ENCODE assay signal across 25 cellular contexts in the genomic region with DNA sequence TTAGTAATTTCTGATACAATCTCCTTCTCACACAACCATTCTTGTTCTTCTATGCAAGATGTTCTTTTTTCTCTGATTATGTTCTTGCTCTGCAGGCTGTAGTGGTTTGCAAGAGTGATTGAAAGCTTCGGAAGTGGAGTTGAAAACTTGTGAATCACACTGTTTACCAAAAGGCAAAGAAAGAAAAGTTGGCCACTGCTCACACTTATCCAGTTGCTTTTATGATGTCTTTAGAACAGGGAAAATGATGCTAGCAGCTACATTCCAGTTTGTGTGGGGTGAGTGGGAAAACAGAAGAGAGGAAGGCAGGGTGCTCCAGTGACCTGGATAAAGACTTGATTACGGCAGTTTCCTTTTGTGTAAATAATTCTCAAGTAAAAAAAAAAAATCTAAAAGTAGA.
DNase-seq lines count a peak whose midpoint lies in the region; FAIRE-seq and TF ChIP-seq lines count a peak whose summit lies in the region.
"Had no signal": no experiment of that assay in that cellular context is flagged by ENCODE, and none has a peak within 500 bp of the region (broad histone marks: within the 10 kb centered on the region; RNA-seq: fewer than 3 reads in every experiment).

No MANE protein-coding gene starts in this region.

- no peaks in the 10 kb centered on the region for H4K20me1 ChIP-seq in Karpas-422 (ENCODE audit: insufficient read depth, low read depth, low read length)

- H3K36me3 ChIP-seq in bronchial epithelial cell (ENCODE audit: control insufficient read depth, insufficient read depth, low read length) (no peaks in the 10 kb centered on the region), trophoblast cell (ENCODE audit: control insufficient read depth in 1 of 2, insufficient read depth in 2 of 2, low read length in 2 of 2) (no peaks in the 10 kb centered on the region), Karpas-422 (ENCODE audit: insufficient read depth, low read length) (no peaks in the 10 kb centered on the region), endodermal cell (ENCODE audit: control insufficient read depth, insufficient read depth, low read length) (no peaks in the 10 kb centered on the region)
- H3K36me3 ChIP-seq: colonic mucosa, neural progenitor cell, tibial nerve, WERI-Rb-1 had no signal

- H3K27ac Mint-ChIP-seq in endodermal cell: no peak overlapping the region
- H3K27ac Mint-ChIP-seq: mesothelial cell of epicardium; neural progenitor cell; stimulated activated naive B cell treated with anti-CD40 and anti-IgM and Interleukin-4, amounts not matched to agents 10 μg/mL and 1 μg/mL and 100 μg/mL, for 72 hours had no signal

- H3K9ac ChIP-seq in trophoblast cell (ENCODE audit: low read length) (no peak overlapping the region), Karpas-422 (ENCODE audit: low read length) (no peak overlapping the region), endodermal cell (ENCODE audit: extremely low read depth, low read length, poor library complexity, severe bottlenecking) (no peak overlapping the region)
- H3K9ac ChIP-seq: neural progenitor cell had no signal

- H3K4me1 ChIP-seq in trophoblast cell (ENCODE audit: control insufficient read depth in 1 of 2, insufficient read depth in 2 of 2, low read length in 2 of 2) (no peaks in the 10 kb centered on the region), Karpas-422 (ENCODE audit: low read length) (no peaks in the 10 kb centered on the region), endodermal cell (ENCODE audit: control insufficient read depth, insufficient read depth, low read length) (no peaks in the 10 kb centered on the region)
- H3K4me1 ChIP-seq: colonic mucosa, neural progenitor cell had no signal

- H3K9me3 ChIP-seq in trophoblast cell (ENCODE audit: insufficient read depth, low read depth, low read length) (no peaks in the 10 kb centered on the region), Karpas-422 (ENCODE audit: low read length) (no peaks in the 10 kb centered on the region), endodermal cell (ENCODE audit: control insufficient read depth, low read length) (no peaks in the 10 kb centered on the region)
- H3K9me3 ChIP-seq: colonic mucosa, tibial nerve had no signal

- no peak for FAIRE-seq in bronchial epithelial cell (lab: Jason Lieb, UNC)
- FAIRE-seq: GM18507 had no signal

- no peak overlapping the region for H4K12ac ChIP-seq in trophoblast cell (ENCODE audit: low read depth, low read length)

- H4K8ac ChIP-seq in trophoblast cell (ENCODE audit: low read depth, low read length): no peak overlapping the region

- TF ChIP-seq CTCF in bronchial epithelial cell (IDR thresholded peaks at IDR 0.05; ENCODE audit: insufficient read depth, low read length, severe bottlenecking) (no peak), endodermal cell (conservative IDR thresholded peaks at IDR 0.05) (no peak)

- peaks cover 3% of the 10 kb centered on the region for H3K4me1 Mint-ChIP-seq in endodermal cell
- H3K4me1 Mint-ChIP-seq: neural progenitor cell; stimulated activated naive B cell treated with anti-CD40 and anti-IgM and Interleukin-4, amounts not matched to agents 10 μg/mL and 1 μg/mL and 100 μg/mL, for 72 hours had no signal

- no peak overlapping the region for H3K4me3 Mint-ChIP-seq in endodermal cell
- H3K4me3 Mint-ChIP-seq: mesothelial cell of epicardium; neural progenitor cell; stimulated activated naive B cell treated with anti-CD40 and anti-IgM and Interleukin-4, amounts not matched to agents 10 μg/mL and 1 μg/mL and 100 μg/mL, for 72 hours had no signal

- H2BK12ac ChIP-seq in trophoblast cell (ENCODE audit: low read length): no peak overlapping the region

- no peaks in the 10 kb centered on the region for H3K79me1 ChIP-seq in trophoblast cell (ENCODE audit: low read length)

- H3K4me2 ChIP-seq in trophoblast cell (ENCODE audit: low read length) (no peak overlapping the region), Karpas-422 (ENCODE audit: low read depth, low read length, poor library complexity, severe bottlenecking) (no peak overlapping the region)
- H3K4me2 ChIP-seq: neural progenitor cell had no signal

- H2BK5ac ChIP-seq in trophoblast cell (ENCODE audit: low read depth, low read length, poor library complexity): no peak overlapping the region

- no peak overlapping the region for H2AK5ac ChIP-seq in trophoblast cell (ENCODE audit: low read length)

- no peak overlapping the region for H3K14ac ChIP-seq in trophoblast cell (ENCODE audit: low read length)

- H3K27ac ChIP-seq in trophoblast cell (ENCODE audit: low read depth, low read length): no peak overlapping the region
- H3K27ac ChIP-seq in Karpas-422 (ENCODE audit: low read length): no peak overlapping the region
- no peak overlapping the region for H3K27ac ChIP-seq in endodermal cell (ENCODE audit: low read depth, low read length)
- H3K27ac ChIP-seq: colonic mucosa, neural progenitor cell, WERI-Rb-1 had no signal

- no peak overlapping the region for H3K4me3 ChIP-seq in bronchial epithelial cell (ENCODE audit: low read depth, low read length)
- H3K4me3 ChIP-seq in trophoblast cell (ENCODE audit: low read depth, low read length): no peak overlapping the region
- no peak overlapping the region for H3K4me3 ChIP-seq in Karpas-422 (ENCODE audit: low read length)
- H3K4me3 ChIP-seq in endodermal cell (ENCODE audit: low read length): no peak overlapping the region
- H3K4me3 ChIP-seq: colonic mucosa, neural progenitor cell, tibial nerve had no signal

- H3K36me3 Mint-ChIP-seq in endodermal cell (ENCODE audit: low read depth): no peaks in the 10 kb centered on the region
- H3K36me3 Mint-ChIP-seq: mesothelial cell of epicardium; neural progenitor cell; stimulated activated naive B cell treated with anti-CD40 and anti-IgM and Interleukin-4, amounts not matched to agents 10 μg/mL and 1 μg/mL and 100 μg/mL, for 72 hours had no signal

- DNase-seq in HT1080 (ENCODE audit: low read depth) (peak; percentile 10), bronchial epithelial cell (ENCODE audit: low read depth) (peak; percentile 2), medulla oblongata (ENCODE audit: extremely low spot score) (peak; percentile 31), smooth muscle cell of the brain vasculature (ENCODE audit: low read depth, low spot score) (peak; percentile 4), DMS53 (lab: John Stamatoyannopoulos, UW) (no peak), trophoblast cell (no peak), Karpas-422 (no peak), endodermal cell (no peak)
- DNase-seq: activated CD4-positive, alpha-beta T cell treated with anti-CD3 and anti-CD28 coated beads, Interleukin-2, amount 50 U/mL, for 4 hours; activated gamma-delta T cell treated with Interleukin-2 at 50 U/mL for 16 hours; activated T-cell treated with anti-CD3 and anti-CD28 coated beads for 4 hours; colonic mucosa; COR-L47; EL; Kasumi-1; NCI-H1105; NCI-H2107; NCI-H524 treated with DMSO at 0.1 percent for 48 hours; Right ventricle myocardium superior; stimulated activated naive B cell treated with anti-CD40 and anti-IgM and Interleukin-4, amounts not matched to agents 10 μg/mL and 1 μg/mL and 100 μg/mL, for 72 hours; WERI-Rb-1 had no signal

- no peak overlapping the region for H4K91ac ChIP-seq in trophoblast cell (ENCODE audit: low read depth, low read length)

- H3K27me3 Mint-ChIP-seq in endodermal cell (ENCODE audit: insufficient read depth): no peaks in the 10 kb centered on the region
- H3K27me3 Mint-ChIP-seq: stimulated activated naive B cell treated with anti-CD40 and anti-IgM and Interleukin-4, amounts not matched to agents 10 μg/mL and 1 μg/mL and 100 μg/mL, for 72 hours had no signal

- H2BK120ac ChIP-seq in trophoblast cell (ENCODE audit: insufficient read depth, low read length, poor library complexity): no peak overlapping the region

- no peak overlapping the region for H2AFZ ChIP-seq in trophoblast cell (ENCODE audit: insufficient read depth, low read length, poor library complexity)
- no peak overlapping the region for H2AFZ ChIP-seq in Karpas-422 (ENCODE audit: low read length)
- H2AFZ ChIP-seq: neural progenitor cell had no signal

- H3K79me2 ChIP-seq in trophoblast cell (ENCODE audit: control insufficient read depth, insufficient read depth, low read length, poor library complexity) (no peaks in the 10 kb centered on the region), Karpas-422 (ENCODE audit: low read length) (no peaks in the 10 kb centered on the region)

- WGBS in trophoblast cell (ENCODE audit: extremely low coverage, insufficient coverage, insufficient read length): no CpG with 5 or more reads among the region's 2 CpGs
- 84% methylated on average over 2 of the region's 2 CpGs; no CpG with 5 or more reads in 1 of the 2 experiments for WGBS in endodermal cell (ENCODE audit: insufficient coverage in 1 of 2, insufficient read length in 1 of 2), 2 experiments

- H3K27me3 ChIP-seq in bronchial epithelial cell (ENCODE audit: control insufficient read depth, insufficient read depth, low read length): no peaks in the 10 kb centered on the region
- H3K27me3 ChIP-seq in trophoblast cell (ENCODE audit: insufficient read depth, low read length): no peaks in the 10 kb centered on the region
- H3K27me3 ChIP-seq in Karpas-422 (ENCODE audit: low read length): no peaks in the 10 kb centered on the region
- H3K27me3 ChIP-seq in endodermal cell (ENCODE audit: control insufficient read depth, insufficient read depth, low read length, poor library complexity, severe bottlenecking): no peaks in the 10 kb centered on the region
- H3K27me3 ChIP-seq: colonic mucosa, neural progenitor cell, tibial nerve had no signal

- no peak overlapping the region for H3K23ac ChIP-seq in trophoblast cell (ENCODE audit: low read length)

- H3K9me2 ChIP-seq in Karpas-422 (replicated peaks; ENCODE audit: insufficient read depth, low read length): no peaks in the 10 kb centered on the region

- no peaks in the 10 kb centered on the region for H3K9me3 Mint-ChIP-seq in endodermal cell
- H3K9me3 Mint-ChIP-seq: mesothelial cell of epicardium, neural progenitor cell had no signal

- no peak overlapping the region for H3K4ac ChIP-seq in trophoblast cell (ENCODE audit: low read depth, low read length)

- no peak overlapping the region for H3K18ac ChIP-seq in trophoblast cell (ENCODE audit: low read length)

Comparison
In these comparisons a context has a peak if more than half of its experiments do, and no peak if none do; other contexts are left out.
1. DNase-seq: peak in HT1080 (single experiment), bronchial epithelial cell (single experiment), medulla oblongata (single experiment) and smooth muscle cell of the brain vasculature (single experiment); none in DMS53 (single experiment), trophoblast cell (0 of 2), Karpas-422 (single experiment) and endodermal cell (single experiment).